ENCODE assay signal across 2 cellular contexts in the genomic region with DNA sequence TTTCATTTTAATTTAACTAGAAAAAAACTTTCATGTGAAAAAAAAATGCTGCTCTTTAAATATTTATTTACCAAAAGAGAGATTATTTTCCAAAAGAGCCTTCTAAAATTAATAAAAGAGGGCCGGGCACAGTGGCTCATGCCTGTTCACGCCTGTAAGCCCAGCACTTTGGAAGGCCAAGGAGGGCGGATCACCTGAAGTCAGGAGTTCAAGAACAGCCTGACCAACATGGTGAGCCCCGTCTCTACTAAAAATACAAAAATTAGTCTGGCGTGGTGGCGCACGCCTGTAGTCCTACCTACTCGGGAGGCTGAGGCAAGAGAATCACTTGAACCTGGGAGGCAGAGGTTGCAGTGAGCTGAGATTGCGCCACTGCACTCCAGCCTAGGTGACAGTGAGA. TPM values are rescaled to one million over a fixed set of nuclear protein-coding genes. Genes with fewer than 3 reads are reported as not detected.
"Had no signal": no experiment of that assay in that cellular context is flagged by ENCODE, and none has a peak within 500 bp of the region (broad histone marks: within the 10 kb centered on the region; RNA-seq: fewer than 3 reads in every experiment).

No MANE protein-coding gene starts in this region.

RNA-seq across cellular contexts. Expression of a gene that starts 48.9 kb away (rescaled TPM):
- total RNA-seq: naive thymus-derived CD8-positive, alpha-beta T cell; natural killer cell treated with Interleukin-12 subunit alpha and Interleukin-12 subunit beta and Interleukin-15 and Interleukin-18, amount 100 ng/mL, for 72 hours had no signal
- polyA plus RNA-seq: naive thymus-derived CD8-positive, alpha-beta T cell had no signal
